In genomic region chr9:75010570-75010969, GRCh38 we compare ENCODE assay signal across 18 cellular contexts.
"Had no signal": no experiment of that assay in that cellular context is flagged by ENCODE, and none has a peak within 500 bp of the region (broad histone marks: within the 10 kb centered on the region; RNA-seq: fewer than 3 reads in every experiment).

No MANE protein-coding gene starts in this region.

- H3K9me3 Mint-ChIP-seq: activated naive CD4-positive, alpha-beta T cell treated with anti-CD3 and anti-CD28 coated beads for 36 hours had no signal

- ATAC-seq: heart right ventricle had no signal

- H3K36me3 ChIP-seq: adrenal gland had no signal

- DNase-seq: activated CD4-positive, alpha-beta T cell treated with anti-CD3 and anti-CD28 coated beads for 48 hours; activated naive CD4-positive, alpha-beta T cell treated with anti-CD3 and anti-CD28 coated beads for 36 hours; activated T-cell treated with anti-CD3 and anti-CD28 coated beads for 4 hours; adrenal gland; dermis blood vessel endothelial cell; effector memory CD4-positive, alpha-beta T cell; esophagus squamous epithelium; heart right ventricle; kidney glomerular epithelial cell; left ventricle myocardium inferior; mammary epithelial cell; midbrain; retina; stimulated activated naive CD4-positive, alpha-beta T cell had no signal

- H3K4me3 ChIP-seq: adrenal gland, esophagus squamous epithelium, heart right ventricle, left ventricle myocardium inferior had no signal

- H3K9me3 ChIP-seq: adrenal gland, esophagus squamous epithelium, heart right ventricle, left ventricle myocardium inferior had no signal

- FAIRE-seq: astrocyte, bronchial epithelial cell, TTC549 had no signal

- H3K4me1 ChIP-seq: adrenal gland, esophagus squamous epithelium, heart right ventricle, left ventricle myocardium inferior had no signal

- H3K27me3 ChIP-seq: adrenal gland, esophagus squamous epithelium, heart right ventricle had no signal

- H3K27ac ChIP-seq: adrenal gland, esophagus squamous epithelium, heart right ventricle, left ventricle myocardium inferior had no signal

- H3K4me3 Mint-ChIP-seq: activated naive CD4-positive, alpha-beta T cell treated with anti-CD3 and anti-CD28 coated beads for 36 hours had no signal

- H3K27ac Mint-ChIP-seq: activated naive CD4-positive, alpha-beta T cell treated with anti-CD3 and anti-CD28 coated beads for 36 hours; activated T-helper 2 cell treated with anti-CD3 and anti-CD28 coated beads, Interferon-gamma antibody, Interleukin-2, Interleukin-4, amounts not matched to agents 10 μg/mL and 5 μg/mL and 100 μg/mL, durations not matched to agents 14 hours and 24 hours and 36 hours had no signal
